Comparison of ENCODE assay signal across 1 cellular context in genomic region chr12:120961604-120962486, GRCh38.
TF ChIP-seq lines count a peak whose summit lies in the region.

No MANE protein-coding gene starts in this region.

TF ChIP-seq in HepG2, 621 proteins besides CTCF, POLR2A, EP300 and RAD21 (continues in another document):
- no peak for TF ChIP-seq CREM (IDR thresholded peaks at IDR 0.05)
- TF ChIP-seq CREM (CRISPR knock-in tag; IDR thresholded peaks at IDR 0.05) = no peak
- TF ChIP-seq ZNF703 (CRISPR knock-in tag; IDR thresholded peaks at IDR 0.05; ENCODE audit: borderline replicate concordance) = no peak
- TF ChIP-seq GFI1 (CRISPR knock-in tag; IDR thresholded peaks at IDR 0.05; ENCODE audit: borderline replicate concordance) = no peak
- TF ChIP-seq NKX3-1 (CRISPR knock-in tag; IDR thresholded peaks at IDR 0.05) = no peak
- TF ChIP-seq ZSCAN5A (CRISPR knock-in tag; IDR thresholded peaks at IDR 0.05; ENCODE audit: borderline replicate concordance) = no peak
- no peak for TF ChIP-seq SAFB2 (CRISPR knock-in tag; IDR thresholded peaks at IDR 0.05; ENCODE audit: borderline replicate concordance, low read depth)
- 0 out of 2 replicates have a peak, but pooled peaks have one; percentile 40 for TF ChIP-seq SP5 (CRISPR knock-in tag; IDR thresholded peaks at IDR 0.05; ENCODE audit: borderline replicate concordance, low read depth)
- no peak for TF ChIP-seq ZNF253 (CRISPR knock-in tag; IDR thresholded peaks at IDR 0.05; ENCODE audit: borderline replicate concordance)
- TF ChIP-seq, protein P1, sequence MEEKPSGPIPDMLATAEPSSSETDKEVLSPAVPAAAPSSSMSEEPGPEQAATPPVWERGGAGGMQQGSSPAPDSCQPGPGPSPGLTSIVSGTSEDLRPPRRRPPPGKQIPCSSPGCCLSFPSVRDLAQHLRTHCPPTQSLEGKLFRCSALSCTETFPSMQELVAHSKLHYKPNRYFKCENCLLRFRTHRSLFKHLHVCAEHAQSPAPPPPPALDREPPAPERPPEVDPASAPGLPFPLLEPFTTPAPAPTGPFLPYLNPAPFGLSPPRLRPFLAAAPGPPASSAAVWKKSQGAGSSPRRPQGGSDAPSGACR (CRISPR knock-in tag; IDR thresholded peaks at IDR 0.05) = no peak
- no peak for TF ChIP-seq ZHX1 (CRISPR knock-in tag; IDR thresholded peaks at IDR 0.05; ENCODE audit: low read depth)
- TF ChIP-seq SP140L (CRISPR knock-in tag; IDR thresholded peaks at IDR 0.05; ENCODE audit: borderline replicate concordance) = no peak
- no peak for TF ChIP-seq DZIP1 (CRISPR knock-in tag; IDR thresholded peaks at IDR 0.05)
- 0 out of 2 replicates have a peak, but pooled peaks have one; percentile 13 for TF ChIP-seq PAXIP1 (CRISPR knock-in tag; conservative IDR thresholded peaks at IDR 0.05)
- TF ChIP-seq GABPA (IDR thresholded peaks at IDR 0.05; ENCODE audit: low read depth, low read length) = no peak
- TF ChIP-seq GABPA (CRISPR knock-in tag; IDR thresholded peaks at IDR 0.05; ENCODE audit: low read depth) = no peak
- no peak for TF ChIP-seq MYNN (CRISPR knock-in tag; IDR thresholded peaks at IDR 0.05; ENCODE audit: low read depth)
- no peak for TF ChIP-seq SMAD3 (CRISPR knock-in tag; IDR thresholded peaks at IDR 0.05)
- no peak for TF ChIP-seq NFYC (CRISPR knock-in tag; IDR thresholded peaks at IDR 0.05)
- no peak for TF ChIP-seq SP2 (CRISPR knock-in tag; IDR thresholded peaks at IDR 0.05)
- TF ChIP-seq SKI (IDR thresholded peaks at IDR 0.05; ENCODE audit: partially characterized antibody) = no peak
- TF ChIP-seq ZNF598 (CRISPR knock-in tag; IDR thresholded peaks at IDR 0.05; ENCODE audit: borderline replicate concordance) = no peak
- no peak for TF ChIP-seq ZNF589 (CRISPR knock-in tag; conservative IDR thresholded peaks at IDR 0.05)
- TF ChIP-seq, protein P2, sequence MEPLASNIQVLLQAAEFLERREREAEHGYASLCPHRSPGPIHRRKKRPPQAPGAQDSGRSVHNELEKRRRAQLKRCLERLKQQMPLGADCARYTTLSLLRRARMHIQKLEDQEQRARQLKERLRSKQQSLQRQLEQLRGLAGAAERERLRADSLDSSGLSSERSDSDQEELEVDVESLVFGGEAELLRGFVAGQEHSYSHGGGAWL (CRISPR knock-in tag; IDR thresholded peaks at IDR 0.05) = no peak
- no peak for TF ChIP-seq ZNF75D (CRISPR knock-in tag; IDR thresholded peaks at IDR 0.05; ENCODE audit: borderline replicate concordance)
- no peak for TF ChIP-seq SETDB1 (CRISPR knock-in tag; IDR thresholded peaks at IDR 0.05; ENCODE audit: borderline replicate concordance)
- TF ChIP-seq SRSF4 (IDR thresholded peaks at IDR 0.05; ENCODE audit: low read depth, low read length, poor library complexity, severe bottlenecking) = no peak
- TF ChIP-seq, protein P3, sequence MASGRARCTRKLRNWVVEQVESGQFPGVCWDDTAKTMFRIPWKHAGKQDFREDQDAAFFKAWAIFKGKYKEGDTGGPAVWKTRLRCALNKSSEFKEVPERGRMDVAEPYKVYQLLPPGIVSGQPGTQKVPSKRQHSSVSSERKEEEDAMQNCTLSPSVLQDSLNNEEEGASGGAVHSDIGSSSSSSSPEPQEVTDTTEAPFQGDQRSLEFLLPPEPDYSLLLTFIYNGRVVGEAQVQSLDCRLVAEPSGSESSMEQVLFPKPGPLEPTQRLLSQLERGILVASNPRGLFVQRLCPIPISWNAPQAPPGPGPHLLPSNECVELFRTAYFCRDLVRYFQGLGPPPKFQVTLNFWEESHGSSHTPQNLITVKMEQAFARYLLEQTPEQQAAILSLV (CRISPR knock-in tag; IDR thresholded peaks at IDR 0.05; ENCODE audit: borderline replicate concordance) = no peak
- TF ChIP-seq ZNF354B (CRISPR knock-in tag; IDR thresholded peaks at IDR 0.05) = no peak
- no peak for TF ChIP-seq TCF7 (IDR thresholded peaks at IDR 0.05; ENCODE audit: low read depth)
- TF ChIP-seq, protein P4, sequence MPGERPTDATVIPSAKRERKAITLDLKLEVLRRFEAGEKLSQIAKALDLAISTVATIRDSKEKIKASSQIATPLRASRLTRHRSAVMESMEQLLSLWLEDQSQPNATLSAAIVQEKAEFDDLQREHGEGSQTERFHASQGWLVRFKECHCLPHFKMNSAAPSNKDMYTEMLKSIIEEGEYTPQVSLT (CRISPR knock-in tag; IDR thresholded peaks at IDR 0.05; ENCODE audit: borderline replicate concordance, low read depth) = no peak
- TF ChIP-seq ZSCAN25 (CRISPR knock-in tag; IDR thresholded peaks at IDR 0.05) = 0 out of 2 replicates have a peak, but pooled peaks have one; percentile 41
- no peak for TF ChIP-seq ZNF780A (CRISPR knock-in tag; IDR thresholded peaks at IDR 0.05)
- TF ChIP-seq ZNF556 (CRISPR knock-in tag; IDR thresholded peaks at IDR 0.05; ENCODE audit: borderline replicate concordance) = no peak
- TF ChIP-seq, protein P5, sequence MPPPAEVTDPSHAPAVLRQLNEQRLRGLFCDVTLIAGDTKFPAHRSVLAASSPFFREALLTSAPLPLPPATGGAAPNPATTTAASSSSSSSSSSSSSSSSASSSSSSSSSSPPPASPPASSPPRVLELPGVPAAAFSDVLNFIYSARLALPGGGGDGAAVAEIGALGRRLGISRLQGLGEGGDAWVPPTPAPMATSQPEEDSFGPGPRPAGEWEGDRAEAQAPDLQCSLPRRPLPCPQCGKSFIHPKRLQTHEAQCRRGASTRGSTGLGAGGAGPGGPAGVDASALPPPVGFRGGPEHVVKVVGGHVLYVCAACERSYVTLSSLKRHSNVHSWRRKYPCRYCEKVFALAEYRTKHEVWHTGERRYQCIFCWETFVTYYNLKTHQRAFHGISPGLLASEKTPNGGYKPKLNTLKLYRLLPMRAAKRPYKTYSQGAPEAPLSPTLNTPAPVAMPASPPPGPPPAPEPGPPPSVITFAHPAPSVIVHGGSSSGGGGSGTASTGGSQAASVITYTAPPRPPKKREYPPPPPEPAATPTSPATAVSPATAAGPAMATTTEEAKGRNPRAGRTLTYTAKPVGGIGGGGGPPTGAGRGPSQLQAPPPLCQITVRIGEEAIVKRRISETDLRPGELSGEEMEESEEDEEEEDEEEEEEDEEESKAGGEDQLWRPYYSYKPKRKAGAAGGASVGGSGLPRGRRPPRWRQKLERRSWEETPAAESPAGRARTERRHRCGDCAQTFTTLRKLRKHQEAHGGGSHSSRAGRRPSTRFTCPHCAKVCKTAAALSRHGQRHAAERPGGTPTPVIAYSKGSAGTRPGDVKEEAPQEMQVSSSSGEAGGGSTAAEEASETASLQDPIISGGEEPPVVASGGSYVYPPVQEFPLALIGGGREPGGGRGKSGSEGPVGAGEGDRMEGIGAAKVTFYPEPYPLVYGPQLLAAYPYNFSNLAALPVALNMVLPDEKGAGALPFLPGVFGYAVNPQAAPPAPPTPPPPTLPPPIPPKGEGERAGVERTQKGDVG (CRISPR knock-in tag; IDR thresholded peaks at IDR 0.05; ENCODE audit: borderline replicate concordance) = no peak
- TF ChIP-seq NR2F6 (IDR thresholded peaks at IDR 0.05) = 0 out of 2 replicates have a peak, but pooled peaks have one; percentile 40
- TF ChIP-seq NR2F6 (CRISPR knock-in tag; IDR thresholded peaks at IDR 0.05) = no peak
- TF ChIP-seq SOX6 (IDR thresholded peaks at IDR 0.05) = no peak
- 0 out of 2 replicates have a peak, but pooled peaks have one; percentile 22 for TF ChIP-seq SOX6 (CRISPR knock-in tag; IDR thresholded peaks at IDR 0.05)
- TF ChIP-seq ZNF639 (CRISPR knock-in tag; conservative IDR thresholded peaks at IDR 0.05) = no peak
- TF ChIP-seq ZNF274 (CRISPR knock-in tag; IDR thresholded peaks at IDR 0.05) = no peak
- TF ChIP-seq ZNF17 (CRISPR knock-in tag; IDR thresholded peaks at IDR 0.05) = no peak
- no peak for TF ChIP-seq CENPX (CRISPR knock-in tag; IDR thresholded peaks at IDR 0.05)
